In genomic region chr2:44291281-44292248, GRCh38 we compare ENCODE assay signal across 1 cellular context.
A peak's percentile ranks its signal among the peaks of the same experiment; 100 is the strongest.
TF ChIP-seq lines count a peak whose summit lies in the region.

No MANE protein-coding gene starts in this region.

TF ChIP-seq in K562, 482 proteins besides CTCF, POLR2A, EP300 and RAD21 (continued from another document and continues in another):
- TF ChIP-seq, protein P1, sequence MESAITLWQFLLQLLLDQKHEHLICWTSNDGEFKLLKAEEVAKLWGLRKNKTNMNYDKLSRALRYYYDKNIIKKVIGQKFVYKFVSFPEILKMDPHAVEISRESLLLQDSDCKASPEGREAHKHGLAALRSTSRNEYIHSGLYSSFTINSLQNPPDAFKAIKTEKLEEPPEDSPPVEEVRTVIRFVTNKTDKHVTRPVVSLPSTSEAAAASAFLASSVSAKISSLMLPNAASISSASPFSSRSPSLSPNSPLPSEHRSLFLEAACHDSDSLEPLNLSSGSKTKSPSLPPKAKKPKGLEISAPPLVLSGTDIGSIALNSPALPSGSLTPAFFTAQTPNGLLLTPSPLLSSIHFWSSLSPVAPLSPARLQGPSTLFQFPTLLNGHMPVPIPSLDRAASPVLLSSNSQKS (CRISPR knock-in tag; IDR thresholded peaks at IDR 0.05) = no peak
- TF ChIP-seq ZBTB11 (CRISPR knock-in tag; IDR thresholded peaks at IDR 0.05) (no peak), ATF1 (CRISPR knock-in tag; IDR thresholded peaks at IDR 0.05) (no peak), ATF1 (tag; IDR thresholded peaks at IDR 0.05) (no peak), SOX6 (IDR thresholded peaks at IDR 0.05) (no peak), ETV5 (CRISPR knock-in tag; IDR thresholded peaks at IDR 0.05; ENCODE audit: low read depth) (no peak), ZNF174 (CRISPR knock-in tag; IDR thresholded peaks at IDR 0.05) (no peak), E2F8 (IDR thresholded peaks at IDR 0.05; ENCODE audit: low read depth, partially characterized antibody) (no peak), ZFPM2 (CRISPR knock-in tag; IDR thresholded peaks at IDR 0.05) (no peak), ADNP (tag; IDR thresholded peaks at IDR 0.05) (no peak), SNIP1 (IDR thresholded peaks at IDR 0.05; ENCODE audit: low read depth) (no peak), ETV1 (tag; conservative IDR thresholded peaks at IDR 0.05; ENCODE audit: low read depth) (0 out of 2 replicates have a peak, but pooled peaks have one; percentile 23), NONO (IDR thresholded peaks at IDR 0.05; ENCODE audit: low read depth in 2 of 2, low read length in 1 of 2) (no peak), SNAPC5 (CRISPR knock-in tag; IDR thresholded peaks at IDR 0.05) (no peak), NR1H2 (CRISPR knock-in tag; IDR thresholded peaks at IDR 0.05) (no peak), MEIS2 (IDR thresholded peaks at IDR 0.05; ENCODE audit: partially characterized antibody) (no peak), BMI1 (IDR thresholded peaks at IDR 0.05; ENCODE audit: low read length) (no peak), DEAF1 (CRISPR knock-in tag; IDR thresholded peaks at IDR 0.05) (peak; percentile 77), SMARCA5 (IDR thresholded peaks at IDR 0.05) (no peak), ELK1 (CRISPR knock-in tag; IDR thresholded peaks at IDR 0.05) (no peak), CTBP1 (IDR thresholded peaks at IDR 0.05; ENCODE audit: borderline replicate concordance) (no peak; the same call in 1 of the 2 replicates), HDGF (IDR thresholded peaks at IDR 0.05) (no peak), JUND (IDR thresholded peaks at IDR 0.05; ENCODE audit: borderline replicate concordance, low read depth, low read length) (0 out of 2 replicates have a peak, but pooled peaks have one; percentile 18), JUND (tag; IDR thresholded peaks at IDR 0.05; ENCODE audit: borderline replicate concordance, low read depth, low read length) (no peak; the same call in 2 of the 3 replicates), ZFP36 (IDR thresholded peaks at IDR 0.05; ENCODE audit: low read depth, low read length, partially characterized antibody) (no peak), MAZ (CRISPR knock-in tag; conservative IDR thresholded peaks at IDR 0.05 in 1 of 2, IDR thresholded peaks at IDR 0.05 in 1 of 2) (peak in 1 of 2 experiments; percentile 60; a peak in 2 of 4 replicates), SAP30 (IDR thresholded peaks at IDR 0.05; ENCODE audit: borderline replicate concordance, insufficient read depth, low read depth, low read length, poor library complexity, severe bottlenecking) (no peak), CAMTA2 (CRISPR knock-in tag; conservative IDR thresholded peaks at IDR 0.05) (no peak), ZSCAN29 (IDR thresholded peaks at IDR 0.05) (no peak), E2F3 (CRISPR knock-in tag; IDR thresholded peaks at IDR 0.05) (no peak), STAG1 (CRISPR knock-in tag; IDR thresholded peaks at IDR 0.05; ENCODE audit: borderline replicate concordance) (peak; percentile 42; the same call in 1 of the 2 replicates), BHLHE40 (IDR thresholded peaks at IDR 0.05; ENCODE audit: low read length) (no peak), GABPA (tag; conservative IDR thresholded peaks at IDR 0.05; ENCODE audit: low read depth) (0 out of 2 replicates have a peak, but pooled peaks have one; percentile 28)
- TF ChIP-seq, protein P2, sequence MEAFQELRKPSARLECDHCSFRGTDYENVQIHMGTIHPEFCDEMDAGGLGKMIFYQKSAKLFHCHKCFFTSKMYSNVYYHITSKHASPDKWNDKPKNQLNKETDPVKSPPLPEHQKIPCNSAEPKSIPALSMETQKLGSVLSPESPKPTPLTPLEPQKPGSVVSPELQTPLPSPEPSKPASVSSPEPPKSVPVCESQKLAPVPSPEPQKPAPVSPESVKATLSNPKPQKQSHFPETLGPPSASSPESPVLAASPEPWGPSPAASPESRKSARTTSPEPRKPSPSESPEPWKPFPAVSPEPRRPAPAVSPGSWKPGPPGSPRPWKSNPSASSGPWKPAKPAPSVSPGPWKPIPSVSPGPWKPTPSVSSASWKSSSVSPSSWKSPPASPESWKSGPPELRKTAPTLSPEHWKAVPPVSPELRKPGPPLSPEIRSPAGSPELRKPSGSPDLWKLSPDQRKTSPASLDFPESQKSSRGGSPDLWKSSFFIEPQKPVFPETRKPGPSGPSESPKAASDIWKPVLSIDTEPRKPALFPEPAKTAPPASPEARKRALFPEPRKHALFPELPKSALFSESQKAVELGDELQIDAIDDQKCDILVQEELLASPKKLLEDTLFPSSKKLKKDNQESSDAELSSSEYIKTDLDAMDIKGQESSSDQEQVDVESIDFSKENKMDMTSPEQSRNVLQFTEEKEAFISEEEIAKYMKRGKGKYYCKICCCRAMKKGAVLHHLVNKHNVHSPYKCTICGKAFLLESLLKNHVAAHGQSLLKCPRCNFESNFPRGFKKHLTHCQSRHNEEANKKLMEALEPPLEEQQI (IDR thresholded peaks at IDR 0.05) = no peak
- TF ChIP-seq, protein P3, sequence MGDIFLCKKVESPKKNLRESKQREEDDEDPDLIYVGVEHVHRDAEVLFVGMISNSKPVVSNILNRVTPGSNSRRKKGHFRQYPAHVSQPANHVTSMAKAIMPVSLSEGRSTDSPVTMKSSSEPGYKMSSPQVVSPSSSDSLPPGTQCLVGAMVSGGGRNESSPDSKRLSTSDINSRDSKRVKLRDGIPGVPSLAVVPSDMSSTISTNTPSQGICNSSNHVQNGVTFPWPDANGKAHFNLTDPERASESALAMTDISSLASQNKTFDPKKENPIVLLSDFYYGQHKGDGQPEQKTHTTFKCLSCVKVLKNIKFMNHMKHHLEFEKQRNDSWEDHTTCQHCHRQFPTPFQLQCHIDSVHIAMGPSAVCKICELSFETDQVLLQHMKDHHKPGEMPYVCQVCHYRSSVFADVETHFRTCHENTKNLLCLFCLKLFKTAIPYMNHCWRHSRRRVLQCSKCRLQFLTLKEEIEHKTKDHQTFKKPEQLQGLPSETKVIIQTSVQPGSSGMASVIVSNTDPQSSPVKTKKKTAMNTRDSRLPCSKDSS (IDR thresholded peaks at IDR 0.05; ENCODE audit: low read depth, partially characterized antibody) = no peak
- TF ChIP-seq, protein P4, sequence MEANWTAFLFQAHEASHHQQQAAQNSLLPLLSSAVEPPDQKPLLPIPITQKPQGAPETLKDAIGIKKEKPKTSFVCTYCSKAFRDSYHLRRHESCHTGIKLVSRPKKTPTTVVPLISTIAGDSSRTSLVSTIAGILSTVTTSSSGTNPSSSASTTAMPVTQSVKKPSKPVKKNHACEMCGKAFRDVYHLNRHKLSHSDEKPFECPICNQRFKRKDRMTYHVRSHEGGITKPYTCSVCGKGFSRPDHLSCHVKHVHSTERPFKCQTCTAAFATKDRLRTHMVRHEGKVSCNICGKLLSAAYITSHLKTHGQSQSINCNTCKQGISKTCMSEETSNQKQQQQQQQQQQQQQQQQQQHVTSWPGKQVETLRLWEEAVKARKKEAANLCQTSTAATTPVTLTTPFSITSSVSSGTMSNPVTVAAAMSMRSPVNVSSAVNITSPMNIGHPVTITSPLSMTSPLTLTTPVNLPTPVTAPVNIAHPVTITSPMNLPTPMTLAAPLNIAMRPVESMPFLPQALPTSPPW (CRISPR knock-in tag; IDR thresholded peaks at IDR 0.05) = peak; percentile 22; the same call in 1 of the 2 replicates
- TF ChIP-seq, protein P5, sequence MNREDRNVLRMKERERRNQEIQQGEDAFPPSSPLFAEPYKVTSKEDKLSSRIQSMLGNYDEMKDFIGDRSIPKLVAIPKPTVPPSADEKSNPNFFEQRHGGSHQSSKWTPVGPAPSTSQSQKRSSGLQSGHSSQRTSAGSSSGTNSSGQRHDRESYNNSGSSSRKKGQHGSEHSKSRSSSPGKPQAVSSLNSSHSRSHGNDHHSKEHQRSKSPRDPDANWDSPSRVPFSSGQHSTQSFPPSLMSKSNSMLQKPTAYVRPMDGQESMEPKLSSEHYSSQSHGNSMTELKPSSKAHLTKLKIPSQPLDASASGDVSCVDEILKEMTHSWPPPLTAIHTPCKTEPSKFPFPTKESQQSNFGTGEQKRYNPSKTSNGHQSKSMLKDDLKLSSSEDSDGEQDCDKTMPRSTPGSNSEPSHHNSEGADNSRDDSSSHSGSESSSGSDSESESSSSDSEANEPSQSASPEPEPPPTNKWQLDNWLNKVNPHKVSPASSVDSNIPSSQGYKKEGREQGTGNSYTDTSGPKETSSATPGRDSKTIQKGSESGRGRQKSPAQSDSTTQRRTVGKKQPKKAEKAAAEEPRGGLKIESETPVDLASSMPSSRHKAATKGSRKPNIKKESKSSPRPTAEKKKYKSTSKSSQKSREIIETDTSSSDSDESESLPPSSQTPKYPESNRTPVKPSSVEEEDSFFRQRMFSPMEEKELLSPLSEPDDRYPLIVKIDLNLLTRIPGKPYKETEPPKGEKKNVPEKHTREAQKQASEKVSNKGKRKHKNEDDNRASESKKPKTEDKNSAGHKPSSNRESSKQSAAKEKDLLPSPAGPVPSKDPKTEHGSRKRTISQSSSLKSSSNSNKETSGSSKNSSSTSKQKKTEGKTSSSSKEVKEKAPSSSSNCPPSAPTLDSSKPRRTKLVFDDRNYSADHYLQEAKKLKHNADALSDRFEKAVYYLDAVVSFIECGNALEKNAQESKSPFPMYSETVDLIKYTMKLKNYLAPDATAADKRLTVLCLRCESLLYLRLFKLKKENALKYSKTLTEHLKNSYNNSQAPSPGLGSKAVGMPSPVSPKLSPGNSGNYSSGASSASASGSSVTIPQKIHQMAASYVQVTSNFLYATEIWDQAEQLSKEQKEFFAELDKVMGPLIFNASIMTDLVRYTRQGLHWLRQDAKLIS (CRISPR knock-in tag; IDR thresholded peaks at IDR 0.05) = no peak
